In the genomic region with DNA sequence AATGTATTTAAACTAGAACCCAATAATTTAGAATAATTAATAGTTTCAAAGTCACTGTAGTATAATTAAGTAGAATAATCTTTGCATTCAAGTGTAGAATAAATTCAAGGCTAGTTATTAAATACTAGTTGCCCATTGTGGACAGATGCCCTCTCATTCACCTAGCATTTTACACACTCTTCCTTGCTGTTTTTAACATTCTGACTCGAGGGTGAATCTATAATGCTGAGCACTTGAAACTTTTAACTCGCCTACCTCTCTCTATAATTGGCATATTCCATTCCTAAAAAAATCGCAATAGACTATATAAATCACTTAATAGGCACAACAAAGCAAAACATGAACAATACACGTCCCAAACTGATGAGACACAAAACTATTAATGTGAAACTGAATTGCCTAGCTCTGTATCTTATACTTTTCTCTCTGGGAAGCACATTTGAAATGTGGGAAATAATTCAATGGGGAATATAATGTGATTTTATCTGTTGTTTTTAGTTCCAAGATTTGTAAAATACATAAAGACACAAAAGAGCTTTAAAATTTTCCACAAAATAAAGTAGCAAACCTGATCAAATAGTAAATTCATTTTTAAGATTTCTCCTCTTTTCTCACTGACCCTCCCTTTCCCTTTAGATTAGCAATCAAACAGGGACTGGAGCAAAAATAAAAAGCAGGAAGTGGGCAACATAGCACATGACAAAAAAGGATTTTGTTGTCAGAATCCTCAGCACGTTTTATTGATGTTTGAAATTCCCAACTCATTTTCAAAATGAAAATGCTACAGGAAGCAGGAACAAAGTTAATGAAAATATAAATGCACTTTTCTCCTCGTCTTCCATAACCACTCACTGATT, we compare ENCODE assay signal across 2 cellular contexts.
TF ChIP-seq lines count a peak whose summit lies in the region.

No MANE protein-coding gene starts in this region.

TF ChIP-seq in HepG2, 621 proteins besides CTCF, POLR2A, EP300 and RAD21 (continued from another document):
- no peak for TF ChIP-seq ZNF543 (CRISPR knock-in tag; IDR thresholded peaks at IDR 0.05)

TF ChIP-seq in WTC11, 78 proteins besides CTCF, POLR2A, EP300 and RAD21 (continued from another document):
- TF ChIP-seq PRDM15 (CRISPR knock-in tag; IDR thresholded peaks at IDR 0.05) (no peak), E2F5 (CRISPR knock-in tag; IDR thresholded peaks at IDR 0.05) (no peak), KAT7 (CRISPR knock-in tag; IDR thresholded peaks at IDR 0.05; ENCODE audit: borderline replicate concordance) (no peak), GRHL2 (CRISPR knock-in tag; IDR thresholded peaks at IDR 0.05; ENCODE audit: insufficient replicate concordance, severe bottlenecking) (no peak), HMGXB4 (CRISPR knock-in tag; IDR thresholded peaks at IDR 0.05) (no peak), CREM (CRISPR knock-in tag; IDR thresholded peaks at IDR 0.05) (no peak), MLX (CRISPR knock-in tag; IDR thresholded peaks at IDR 0.05) (no peak), MYBL2 (CRISPR knock-in tag; IDR thresholded peaks at IDR 0.05) (no peak)
- TF ChIP-seq, protein P1, sequence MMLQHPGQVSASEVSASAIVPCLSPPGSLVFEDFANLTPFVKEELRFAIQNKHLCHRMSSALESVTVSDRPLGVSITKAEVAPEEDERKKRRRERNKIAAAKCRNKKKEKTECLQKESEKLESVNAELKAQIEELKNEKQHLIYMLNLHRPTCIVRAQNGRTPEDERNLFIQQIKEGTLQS (CRISPR knock-in tag; conservative IDR thresholded peaks at IDR 0.05), result no peak
- TF ChIP-seq, protein P2, sequence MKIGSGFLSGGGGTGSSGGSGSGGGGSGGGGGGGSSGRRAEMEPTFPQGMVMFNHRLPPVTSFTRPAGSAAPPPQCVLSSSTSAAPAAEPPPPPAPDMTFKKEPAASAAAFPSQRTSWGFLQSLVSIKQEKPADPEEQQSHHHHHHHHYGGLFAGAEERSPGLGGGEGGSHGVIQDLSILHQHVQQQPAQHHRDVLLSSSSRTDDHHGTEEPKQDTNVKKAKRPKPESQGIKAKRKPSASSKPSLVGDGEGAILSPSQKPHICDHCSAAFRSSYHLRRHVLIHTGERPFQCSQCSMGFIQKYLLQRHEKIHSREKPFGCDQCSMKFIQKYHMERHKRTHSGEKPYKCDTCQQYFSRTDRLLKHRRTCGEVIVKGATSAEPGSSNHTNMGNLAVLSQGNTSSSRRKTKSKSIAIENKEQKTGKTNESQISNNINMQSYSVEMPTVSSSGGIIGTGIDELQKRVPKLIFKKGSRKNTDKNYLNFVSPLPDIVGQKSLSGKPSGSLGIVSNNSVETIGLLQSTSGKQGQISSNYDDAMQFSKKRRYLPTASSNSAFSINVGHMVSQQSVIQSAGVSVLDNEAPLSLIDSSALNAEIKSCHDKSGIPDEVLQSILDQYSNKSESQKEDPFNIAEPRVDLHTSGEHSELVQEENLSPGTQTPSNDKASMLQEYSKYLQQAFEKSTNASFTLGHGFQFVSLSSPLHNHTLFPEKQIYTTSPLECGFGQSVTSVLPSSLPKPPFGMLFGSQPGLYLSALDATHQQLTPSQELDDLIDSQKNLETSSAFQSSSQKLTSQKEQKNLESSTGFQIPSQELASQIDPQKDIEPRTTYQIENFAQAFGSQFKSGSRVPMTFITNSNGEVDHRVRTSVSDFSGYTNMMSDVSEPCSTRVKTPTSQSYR (CRISPR knock-in tag; IDR thresholded peaks at IDR 0.05), result no peak
